8 cellular contexts compared by ENCODE assay signal in the genomic region with DNA sequence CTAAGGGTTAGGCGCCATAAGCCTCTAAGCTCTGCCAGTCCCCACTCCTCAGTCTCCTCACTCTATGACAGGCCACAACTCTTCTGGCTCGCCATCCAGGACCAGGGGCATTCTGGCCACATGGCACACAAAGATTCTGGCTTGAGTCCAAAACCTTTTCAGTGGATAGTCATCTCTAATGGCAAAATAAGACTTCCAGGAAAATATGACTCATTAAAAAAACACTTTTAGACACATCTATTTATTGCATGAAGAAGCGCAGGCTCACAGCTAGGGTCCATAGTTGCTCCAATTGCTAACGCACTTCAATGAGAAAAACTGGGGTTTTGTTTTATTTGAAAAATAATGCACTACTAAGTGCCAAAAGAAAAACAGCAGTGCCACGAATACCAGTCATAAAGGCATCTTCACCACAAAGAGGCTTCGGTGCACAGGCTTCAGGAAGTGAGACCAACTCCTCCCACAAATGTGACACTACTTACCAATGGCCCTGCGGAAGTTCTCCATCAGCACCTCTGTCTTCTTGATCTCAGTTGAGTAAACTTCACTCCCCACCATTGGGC. TPM values are rescaled to one million over a fixed set of nuclear protein-coding genes. Genes with fewer than 3 reads are reported as not detected.
DNase-seq lines count a peak whose midpoint lies in the region; ATAC-seq and TF ChIP-seq lines count a peak whose summit lies in the region.

No MANE protein-coding gene starts in this region.

- no peak overlapping the region for H3K4me2 ChIP-seq in fibroblast of lung (ENCODE audit: extremely low read depth, insufficient read depth, low read length)

- H3K27me3 Mint-ChIP-seq in CD14-positive monocyte (ENCODE audit: low read depth in 3 of 3) (no peaks in the 10 kb centered on the region), IgD-negative memory B cell (no peaks in the 10 kb centered on the region)
- H3K27me3 Mint-ChIP-seq in activated CD4-positive, alpha-beta memory T cell treated with anti-CD3 and anti-CD28 coated beads for 36 hours = no peaks in the 10 kb centered on the region

- H3K36me3 Mint-ChIP-seq in CD14-positive monocyte (peaks cover 59 to 72% of the 10 kb centered on the region in 2 donors), IgD-negative memory B cell (peaks cover 11% of the 10 kb centered on the region)
- H3K36me3 Mint-ChIP-seq in activated CD4-positive, alpha-beta memory T cell treated with anti-CD3 and anti-CD28 coated beads for 36 hours = peaks cover 58% of the 10 kb centered on the region

- H3K27ac Mint-ChIP-seq in CD14-positive monocyte (peak overlapping the region in 4 of 7 donors; percentile 50 to 56 (median 55)), IgD-negative memory B cell (peak overlapping the region; percentile 23 to 83 (median 76))
- peak overlapping the region; percentile 95 for H3K27ac Mint-ChIP-seq in activated CD4-positive, alpha-beta memory T cell treated with anti-CD3 and anti-CD28 coated beads for 36 hours

- no peak overlapping the region for H3K4me3 ChIP-seq in fibroblast of lung (replicated peaks in 1 of 4; ENCODE audit: control extremely low read depth in 1 of 4, insufficient read depth in 1 of 4, low read depth in 3 of 4, low read length in 4 of 4)

- no peak overlapping the region for H3K9ac ChIP-seq in fibroblast of lung (ENCODE audit: insufficient read depth, low read length)

- intact Hi-C loops in CD14-positive monocyte (cut with micrococcal nuclease) = no loop called here
- intact Hi-C loops in activated CD4-positive, alpha-beta memory T cell treated with anti-CD3 and anti-CD28 coated beads for 36 hours (cut with micrococcal nuclease) = loop anchor here (1.0 to 5.0 kb wide), 4 partner anchors 12 to 335 kb away; a partner anchor contains a TSS

- in situ Hi-C loops in GM13977 (cut with MboI; ENCODE audit: low pct_unique_long_range_greater_than_20kb, low sequenced_read_pairs, unreplicated experiment) = no loop called here

- H3K27me3 ChIP-seq in fibroblast of lung (ENCODE audit: control insufficient read depth, insufficient read depth, low read length) = no peaks in the 10 kb centered on the region

- ATAC-seq in GM21717 (IDR thresholded peaks at IDR 0.05; ENCODE audit: unreplicated experiment) (no peak), HG03196 (IDR thresholded peaks at IDR 0.05; ENCODE audit: unreplicated experiment) (no peak)

- H3K27ac ChIP-seq in fibroblast of lung (ENCODE audit: insufficient read depth, low read length) = peak overlapping the region; percentile 24

- POLR2A ChIA-PET in activated CD4-positive, alpha-beta memory T cell treated with anti-CD3 and anti-CD28 coated beads for 36 hours (lab: Charles Lee) = interaction anchor here (1.0 to 3.4 kb wide), 3 partner anchors 11 to 42 kb away, joined by 3 to 31 read pairs (median 3); a partner anchor contains a TSS

- no peaks in the 10 kb centered on the region for H3K36me3 ChIP-seq in fibroblast of lung (ENCODE audit: control insufficient read depth, insufficient read depth, low read length)

- DNase-seq in CD14-positive monocyte (ENCODE audit: low spot score) (no peak), fibroblast of lung (ENCODE audit: low read depth in 2 of 2) (peak; percentile 89 to 91), NCI-H1417 treated with DMSO at 0.1 percent for 48 hours (lab: John Stamatoyannopoulos, UW) (no peak), GM13977 (ENCODE audit: low spot score) (no peak)
- peak; percentile 76 for DNase-seq in activated CD4-positive, alpha-beta memory T cell treated with anti-CD3 and anti-CD28 coated beads for 36 hours

- H3K79me2 ChIP-seq in fibroblast of lung (ENCODE audit: control insufficient read depth, insufficient read depth, low read length) = peaks cover 5% of the 10 kb centered on the region

- no peak for TF ChIP-seq CTCF in CD14-positive monocyte (IDR thresholded peaks at IDR 0.05)
- TF ChIP-seq CTCF in fibroblast of lung (conservative IDR thresholded peaks at IDR 0.05 in 1 of 2, IDR thresholded peaks at IDR 0.05 in 1 of 2; ENCODE audit: low read depth in 1 of 2, low read length in 2 of 2) = no peak
- no peak for TF ChIP-seq CTCF in GM13977 (IDR thresholded peaks at IDR 0.05; ENCODE audit: extremely low read depth, insufficient read depth, missing control alignments)

- H3K4me1 ChIP-seq in fibroblast of lung (ENCODE audit: control insufficient read depth, extremely low read depth, insufficient read depth, low read length) = peaks cover 5% of the 10 kb centered on the region

- no peaks in the 10 kb centered on the region for H3K4me1 Mint-ChIP-seq in CD14-positive monocyte
- H3K4me1 Mint-ChIP-seq in IgD-negative memory B cell = peaks cover 25 to 31% (median 28%) of the 10 kb centered on the region in 3 donors
- H3K4me1 Mint-ChIP-seq in activated CD4-positive, alpha-beta memory T cell treated with anti-CD3 and anti-CD28 coated beads for 36 hours (ENCODE audit: low read depth) = peaks cover 45% of the 10 kb centered on the region

- no peak overlapping the region for H3K4me3 Mint-ChIP-seq in CD14-positive monocyte
- peak overlapping the region in 2 of 4 donors; percentile 67 to 88 for H3K4me3 Mint-ChIP-seq in IgD-negative memory B cell
- peak overlapping the region; percentile 30 for H3K4me3 Mint-ChIP-seq in activated CD4-positive, alpha-beta memory T cell treated with anti-CD3 and anti-CD28 coated beads for 36 hours

- H3K9me3 ChIP-seq in fibroblast of lung (ENCODE audit: control insufficient read depth, insufficient read depth, low read depth, low read length) = no peaks in the 10 kb centered on the region

- no peak overlapping the region for H2AFZ ChIP-seq in fibroblast of lung (ENCODE audit: low read length)

- CTCF ChIA-PET in activated CD4-positive, alpha-beta memory T cell treated with anti-CD3 and anti-CD28 coated beads for 36 hours (lab: Charles Lee) = interaction anchor here (1.5 to 1.9 kb wide), 3 partner anchors 11 to 37 kb away, joined by 4 to 8 read pairs (median 8); a partner anchor contains a TSS

- H4K20me1 ChIP-seq in fibroblast of lung (ENCODE audit: control insufficient read depth, extremely low read depth, insufficient read depth, low read length) = no peaks in the 10 kb centered on the region

- no peaks in the 10 kb centered on the region for H3K9me3 Mint-ChIP-seq in CD14-positive monocyte
- H3K9me3 Mint-ChIP-seq in IgD-negative memory B cell = no peaks in the 10 kb centered on the region
- H3K9me3 Mint-ChIP-seq in activated CD4-positive, alpha-beta memory T cell treated with anti-CD3 and anti-CD28 coated beads for 36 hours = no peaks in the 10 kb centered on the region

RNA-seq across cellular contexts. Expression of a gene that starts 11.1 kb away (rescaled TPM):
- polyA plus RNA-seq in CD14-positive monocyte (10 to 100 TPM; 14.4 to 16.2 TPM), IgD-negative memory B cell (57.7 TPM), fibroblast of lung (52.3 and 81.0 TPM in 2 replicates)
- total RNA-seq in activated CD4-positive, alpha-beta memory T cell treated with anti-CD3 and anti-CD28 coated beads for 36 hours = 10 to 100 TPM; 81.6 to 87.0 TPM
- total RNA-seq in fibroblast of lung = 59.1 and 67.2 TPM in 2 replicates
- 42.8 and 74.7 TPM in 2 replicates for polyA plus RNA-seq in fibroblast of lung (2012)
- polyA minus RNA-seq in fibroblast of lung (ENCODE audit: low replicate concordance) = 77.8 and 102 TPM in 2 replicates

RNA-seq across cellular contexts. Expression of a gene that starts 40.8 kb away (rescaled TPM):
- 10 to 100 TPM; 13.3 to 14.9 TPM for polyA plus RNA-seq in CD14-positive monocyte
- polyA plus RNA-seq in IgD-negative memory B cell = 23.1 TPM
- 10 to 100 TPM; 16.1 to 17.2 TPM for total RNA-seq in activated CD4-positive, alpha-beta memory T cell treated with anti-CD3 and anti-CD28 coated beads for 36 hours
- total RNA-seq in fibroblast of lung = 2.3 and 2.6 TPM in 2 replicates
- 5.0 and 6.6 TPM in 2 replicates for polyA plus RNA-seq in fibroblast of lung
- polyA plus RNA-seq in fibroblast of lung (2012) = 7.9 and 10.3 TPM in 2 replicates
- 10.7 and 17.4 TPM in 2 replicates for polyA minus RNA-seq in fibroblast of lung (ENCODE audit: low replicate concordance)

Comparison
In these comparisons a context has a peak if more than half of its experiments do, and no peak if none do; other contexts are left out.
1. DNase-seq: peak in activated CD4-positive, alpha-beta memory T cell treated with anti-CD3 and anti-CD28 coated beads for 36 hours (single experiment) and fibroblast of lung (2 of 2); none in CD14-positive monocyte (single experiment), NCI-H1417 treated with DMSO at 0.1 percent for 48 hours (single experiment) and GM13977 (single experiment).
2. Peak in every context shown above with its lines, with median percentiles within 50 percentile points of each other: H3K27ac Mint-ChIP-seq.